ENCODE assay signal across 1 cellular context in the genomic region with DNA sequence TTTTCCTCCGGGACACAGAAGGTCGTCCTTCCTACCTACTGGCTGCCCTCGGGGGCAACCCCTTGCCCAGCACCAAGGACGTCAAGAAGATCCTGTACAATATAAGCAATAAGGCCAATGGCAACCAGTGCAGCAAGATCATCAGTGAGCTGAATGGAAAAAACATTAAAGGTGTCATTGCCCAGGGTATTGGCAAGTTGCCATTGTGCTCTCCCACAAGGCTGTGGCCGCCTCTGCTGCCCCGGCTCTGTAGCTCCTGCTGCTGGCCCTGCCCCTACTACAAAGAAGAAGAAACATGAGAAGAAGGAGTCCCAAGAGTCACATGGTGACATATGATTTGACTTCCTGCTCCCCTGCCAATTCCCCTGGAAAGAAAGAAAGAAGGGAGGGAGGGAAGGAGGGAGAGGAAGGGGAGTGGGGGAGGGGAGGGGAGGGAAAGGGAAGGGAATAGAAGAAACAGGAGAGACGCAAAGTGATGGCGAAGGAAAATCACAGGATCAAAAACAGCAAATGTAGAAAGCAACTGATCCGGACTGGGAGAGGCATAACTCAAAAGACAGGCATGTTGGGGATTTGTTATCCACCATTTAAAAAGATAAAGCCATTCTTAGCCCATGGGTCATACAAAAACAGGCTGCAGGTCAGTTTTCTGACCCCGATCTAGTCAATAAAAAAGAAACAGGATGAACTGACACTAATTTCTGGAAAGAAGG.
TF ChIP-seq lines count a peak whose summit lies in the region.

No MANE protein-coding gene starts in this region.

TF ChIP-seq in SK-N-SH treated with all-trans-retinoic acid at 6 μM for 48 hours, 23 proteins besides CTCF, POLR2A, EP300 and RAD21 (continued from another document):
- TF ChIP-seq, protein P1, sequence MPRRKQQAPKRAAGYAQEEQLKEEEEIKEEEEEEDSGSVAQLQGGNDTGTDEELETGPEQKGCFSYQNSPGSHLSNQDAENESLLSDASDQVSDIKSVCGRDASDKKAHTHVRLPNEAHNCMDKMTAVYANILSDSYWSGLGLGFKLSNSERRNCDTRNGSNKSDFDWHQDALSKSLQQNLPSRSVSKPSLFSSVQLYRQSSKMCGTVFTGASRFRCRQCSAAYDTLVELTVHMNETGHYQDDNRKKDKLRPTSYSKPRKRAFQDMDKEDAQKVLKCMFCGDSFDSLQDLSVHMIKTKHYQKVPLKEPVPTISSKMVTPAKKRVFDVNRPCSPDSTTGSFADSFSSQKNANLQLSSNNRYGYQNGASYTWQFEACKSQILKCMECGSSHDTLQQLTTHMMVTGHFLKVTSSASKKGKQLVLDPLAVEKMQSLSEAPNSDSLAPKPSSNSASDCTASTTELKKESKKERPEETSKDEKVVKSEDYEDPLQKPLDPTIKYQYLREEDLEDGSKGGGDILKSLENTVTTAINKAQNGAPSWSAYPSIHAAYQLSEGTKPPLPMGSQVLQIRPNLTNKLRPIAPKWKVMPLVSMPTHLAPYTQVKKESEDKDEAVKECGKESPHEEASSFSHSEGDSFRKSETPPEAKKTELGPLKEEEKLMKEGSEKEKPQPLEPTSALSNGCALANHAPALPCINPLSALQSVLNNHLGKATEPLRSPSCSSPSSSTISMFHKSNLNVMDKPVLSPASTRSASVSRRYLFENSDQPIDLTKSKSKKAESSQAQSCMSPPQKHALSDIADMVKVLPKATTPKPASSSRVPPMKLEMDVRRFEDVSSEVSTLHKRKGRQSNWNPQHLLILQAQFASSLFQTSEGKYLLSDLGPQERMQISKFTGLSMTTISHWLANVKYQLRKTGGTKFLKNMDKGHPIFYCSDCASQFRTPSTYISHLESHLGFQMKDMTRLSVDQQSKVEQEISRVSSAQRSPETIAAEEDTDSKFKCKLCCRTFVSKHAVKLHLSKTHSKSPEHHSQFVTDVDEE (CRISPR knock-in tag; IDR thresholded peaks at IDR 0.05), result no peak
- TF ChIP-seq SNAI2 (CRISPR knock-in tag; IDR thresholded peaks at IDR 0.05) (no peak), ZC3H10 (CRISPR knock-in tag; IDR thresholded peaks at IDR 0.05) (no peak), ARNTL (CRISPR knock-in tag; IDR thresholded peaks at IDR 0.05; ENCODE audit: borderline replicate concordance, low read depth) (no peak), ZFP30 (CRISPR knock-in tag; IDR thresholded peaks at IDR 0.05) (no peak), GLIS3 (CRISPR knock-in tag; IDR thresholded peaks at IDR 0.05) (no peak)
- TF ChIP-seq, protein P2, sequence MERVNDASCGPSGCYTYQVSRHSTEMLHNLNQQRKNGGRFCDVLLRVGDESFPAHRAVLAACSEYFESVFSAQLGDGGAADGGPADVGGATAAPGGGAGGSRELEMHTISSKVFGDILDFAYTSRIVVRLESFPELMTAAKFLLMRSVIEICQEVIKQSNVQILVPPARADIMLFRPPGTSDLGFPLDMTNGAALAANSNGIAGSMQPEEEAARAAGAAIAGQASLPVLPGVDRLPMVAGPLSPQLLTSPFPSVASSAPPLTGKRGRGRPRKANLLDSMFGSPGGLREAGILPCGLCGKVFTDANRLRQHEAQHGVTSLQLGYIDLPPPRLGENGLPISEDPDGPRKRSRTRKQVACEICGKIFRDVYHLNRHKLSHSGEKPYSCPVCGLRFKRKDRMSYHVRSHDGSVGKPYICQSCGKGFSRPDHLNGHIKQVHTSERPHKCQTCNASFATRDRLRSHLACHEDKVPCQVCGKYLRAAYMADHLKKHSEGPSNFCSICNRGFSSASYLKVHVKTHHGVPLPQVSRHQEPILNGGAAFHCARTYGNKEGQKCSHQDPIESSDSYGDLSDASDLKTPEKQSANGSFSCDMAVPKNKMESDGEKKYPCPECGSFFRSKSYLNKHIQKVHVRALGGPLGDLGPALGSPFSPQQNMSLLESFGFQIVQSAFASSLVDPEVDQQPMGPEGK (CRISPR knock-in tag; IDR thresholded peaks at IDR 0.05; ENCODE audit: borderline replicate concordance), result no peak
